In genomic region chr4:41269682-41270081, GRCh38 we compare ENCODE assay signal across 3 cellular contexts.
TF ChIP-seq lines count a peak whose summit lies in the region.

No MANE protein-coding gene starts in this region.

TF ChIP-seq in A549, 52 proteins besides CTCF, POLR2A, EP300 and RAD21:
- TF ChIP-seq PBX3 (IDR thresholded peaks at IDR 0.05) (no peak), HDAC2 (IDR thresholded peaks at IDR 0.05) (no peak), ZC3H11A (IDR thresholded peaks at IDR 0.05) (no peak), RFX5 (IDR thresholded peaks at IDR 0.05) (no peak)
- TF ChIP-seq, protein P1, sequence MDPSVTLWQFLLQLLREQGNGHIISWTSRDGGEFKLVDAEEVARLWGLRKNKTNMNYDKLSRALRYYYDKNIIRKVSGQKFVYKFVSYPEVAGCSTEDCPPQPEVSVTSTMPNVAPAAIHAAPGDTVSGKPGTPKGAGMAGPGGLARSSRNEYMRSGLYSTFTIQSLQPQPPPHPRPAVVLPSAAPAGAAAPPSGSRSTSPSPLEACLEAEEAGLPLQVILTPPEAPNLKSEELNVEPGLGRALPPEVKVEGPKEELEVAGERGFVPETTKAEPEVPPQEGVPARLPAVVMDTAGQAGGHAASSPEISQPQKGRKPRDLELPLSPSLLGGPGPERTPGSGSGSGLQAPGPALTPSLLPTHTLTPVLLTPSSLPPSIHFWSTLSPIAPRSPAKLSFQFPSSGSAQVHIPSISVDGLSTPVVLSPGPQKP (IDR thresholded peaks at IDR 0.05; ENCODE audit: low read depth, low read length) = no peak
TF ChIP-seq in A549: peak in this region for 0.

TF ChIP-seq in GM23338, 12 proteins besides CTCF, POLR2A, EP300 and RAD21:
- no peak for TF ChIP-seq POLR2AphosphoS5 (IDR thresholded peaks at IDR 0.05; ENCODE audit: low read depth)
- no peak for TF ChIP-seq ZNF331 (CRISPR knock-in tag; IDR thresholded peaks at IDR 0.05; ENCODE audit: low read depth)
- TF ChIP-seq JUNB (IDR thresholded peaks at IDR 0.05; ENCODE audit: unreplicated experiment) = no peak
- no peak for TF ChIP-seq CREB1 (CRISPR knock-in tag; IDR thresholded peaks at IDR 0.05; ENCODE audit: low read depth)
TF ChIP-seq in GM23338: peak in this region for 0.

TF ChIP-seq in IMR-90, 13 proteins besides CTCF, POLR2A, EP300 and RAD21:
- TF ChIP-seq MAZ (IDR thresholded peaks at IDR 0.05; ENCODE audit: borderline replicate concordance, low read depth, low read length) (no peak), NFE2L2 (IDR thresholded peaks at IDR 0.05; ENCODE audit: low read depth, low read length) (no peak), RFX5 (IDR thresholded peaks at IDR 0.05; ENCODE audit: low read depth, low read length) (no peak), MXI1 (IDR thresholded peaks at IDR 0.05; ENCODE audit: borderline replicate concordance, low read depth, low read length) (no peak), FOS (IDR thresholded peaks at IDR 0.05; ENCODE audit: low read depth, low read length) (no peak), BHLHE40 (IDR thresholded peaks at IDR 0.05; ENCODE audit: low read depth, low read length) (no peak), MAFK (IDR thresholded peaks at IDR 0.05; ENCODE audit: low read depth, low read length) (no peak), CHD1 (IDR thresholded peaks at IDR 0.05; ENCODE audit: low read depth, low read length) (no peak), RCOR1 (IDR thresholded peaks at IDR 0.05; ENCODE audit: insufficient replicate concordance, low read length) (no peak), SMC3 (IDR thresholded peaks at IDR 0.05; ENCODE audit: low read depth, low read length) (no peak), CEBPB (IDR thresholded peaks at IDR 0.05; ENCODE audit: low read depth, low read length) (no peak)
- TF ChIP-seq, protein P2, sequence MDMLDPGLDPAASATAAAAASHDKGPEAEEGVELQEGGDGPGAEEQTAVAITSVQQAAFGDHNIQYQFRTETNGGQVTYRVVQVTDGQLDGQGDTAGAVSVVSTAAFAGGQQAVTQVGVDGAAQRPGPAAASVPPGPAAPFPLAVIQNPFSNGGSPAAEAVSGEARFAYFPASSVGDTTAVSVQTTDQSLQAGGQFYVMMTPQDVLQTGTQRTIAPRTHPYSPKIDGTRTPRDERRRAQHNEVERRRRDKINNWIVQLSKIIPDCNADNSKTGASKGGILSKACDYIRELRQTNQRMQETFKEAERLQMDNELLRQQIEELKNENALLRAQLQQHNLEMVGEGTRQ (IDR thresholded peaks at IDR 0.05; ENCODE audit: low read depth, low read length) = no peak
- TF ChIP-seq, protein P1 (IDR thresholded peaks at IDR 0.05; ENCODE audit: borderline replicate concordance, low read depth, low read length) = no peak
